Comparison of ENCODE assay signal across 2 cellular contexts in the genomic region with DNA sequence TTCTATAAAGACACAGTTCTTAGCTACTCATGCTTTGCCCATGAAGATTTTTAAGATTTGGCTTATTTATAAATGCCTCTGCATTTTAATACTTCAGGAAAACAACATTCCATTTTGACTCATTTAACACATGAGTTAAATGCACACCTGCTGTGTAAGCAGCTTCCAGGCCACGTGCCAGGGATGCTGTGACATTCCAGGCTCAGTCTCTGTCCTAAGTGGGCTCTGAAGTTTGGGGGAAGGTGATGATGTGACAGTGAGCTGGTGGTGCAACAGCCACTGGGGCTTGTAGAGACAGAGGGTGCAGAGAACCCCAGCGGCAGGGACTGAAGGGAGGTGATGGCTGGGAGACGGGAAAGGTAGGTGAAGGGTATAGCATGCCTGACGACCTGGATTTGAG.
TF ChIP-seq lines count a peak whose summit lies in the region.

No MANE protein-coding gene starts in this region.

TF ChIP-seq in HEK293, 187 proteins besides CTCF, POLR2A, EP300 and RAD21:
- TF ChIP-seq ZNF391 (tag by site-specific recombination; IDR thresholded peaks at IDR 0.05; ENCODE audit: borderline replicate concordance, low read depth), result no peak
- TF ChIP-seq ZIC2 (tag by site-specific recombination; IDR thresholded peaks at IDR 0.05), result peak; percentile 26; the same call in 1 of the 2 replicates
- no peak for TF ChIP-seq ZEB2 (tag by site-specific recombination; IDR thresholded peaks at IDR 0.05)
- TF ChIP-seq ZNF610 (tag by site-specific recombination; IDR thresholded peaks at IDR 0.05; ENCODE audit: borderline replicate concordance), result no peak
- TF ChIP-seq ZNF354C (tag by site-specific recombination; IDR thresholded peaks at IDR 0.05; ENCODE audit: borderline replicate concordance, low read depth), result no peak
- TF ChIP-seq ZNF544 (tag by site-specific recombination; IDR thresholded peaks at IDR 0.05), result no peak
- TF ChIP-seq, protein P1, sequence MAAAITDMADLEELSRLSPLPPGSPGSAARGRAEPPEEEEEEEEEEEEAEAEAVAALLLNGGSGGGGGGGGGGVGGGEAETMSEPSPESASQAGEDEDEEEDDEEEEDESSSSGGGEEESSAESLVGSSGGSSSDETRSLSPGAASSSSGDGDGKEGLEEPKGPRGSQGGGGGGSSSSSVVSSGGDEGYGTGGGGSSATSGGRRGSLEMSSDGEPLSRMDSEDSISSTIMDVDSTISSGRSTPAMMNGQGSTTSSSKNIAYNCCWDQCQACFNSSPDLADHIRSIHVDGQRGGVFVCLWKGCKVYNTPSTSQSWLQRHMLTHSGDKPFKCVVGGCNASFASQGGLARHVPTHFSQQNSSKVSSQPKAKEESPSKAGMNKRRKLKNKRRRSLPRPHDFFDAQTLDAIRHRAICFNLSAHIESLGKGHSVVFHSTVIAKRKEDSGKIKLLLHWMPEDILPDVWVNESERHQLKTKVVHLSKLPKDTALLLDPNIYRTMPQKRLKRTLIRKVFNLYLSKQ (tag by site-specific recombination; IDR thresholded peaks at IDR 0.05; ENCODE audit: borderline replicate concordance), result no peak
- TF ChIP-seq, protein P2, sequence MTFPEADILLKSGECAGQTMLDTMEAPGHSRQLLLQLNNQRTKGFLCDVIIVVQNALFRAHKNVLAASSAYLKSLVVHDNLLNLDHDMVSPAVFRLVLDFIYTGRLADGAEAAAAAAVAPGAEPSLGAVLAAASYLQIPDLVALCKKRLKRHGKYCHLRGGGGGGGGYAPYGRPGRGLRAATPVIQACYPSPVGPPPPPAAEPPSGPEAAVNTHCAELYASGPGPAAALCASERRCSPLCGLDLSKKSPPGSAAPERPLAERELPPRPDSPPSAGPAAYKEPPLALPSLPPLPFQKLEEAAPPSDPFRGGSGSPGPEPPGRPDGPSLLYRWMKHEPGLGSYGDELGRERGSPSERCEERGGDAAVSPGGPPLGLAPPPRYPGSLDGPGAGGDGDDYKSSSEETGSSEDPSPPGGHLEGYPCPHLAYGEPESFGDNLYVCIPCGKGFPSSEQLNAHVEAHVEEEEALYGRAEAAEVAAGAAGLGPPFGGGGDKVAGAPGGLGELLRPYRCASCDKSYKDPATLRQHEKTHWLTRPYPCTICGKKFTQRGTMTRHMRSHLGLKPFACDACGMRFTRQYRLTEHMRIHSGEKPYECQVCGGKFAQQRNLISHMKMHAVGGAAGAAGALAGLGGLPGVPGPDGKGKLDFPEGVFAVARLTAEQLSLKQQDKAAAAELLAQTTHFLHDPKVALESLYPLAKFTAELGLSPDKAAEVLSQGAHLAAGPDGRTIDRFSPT (tag by site-specific recombination; IDR thresholded peaks at IDR 0.05), result 0 out of 2 replicates have a peak, but pooled peaks have one; percentile 22
- TF ChIP-seq ZNF623 (tag by site-specific recombination; IDR thresholded peaks at IDR 0.05), result no peak
- no peak for TF ChIP-seq SP3 (tag by site-specific recombination; IDR thresholded peaks at IDR 0.05)
- peak; percentile 56; the same call in 1 of the 2 replicates for TF ChIP-seq ZNF664 (tag by site-specific recombination; IDR thresholded peaks at IDR 0.05)
- no peak for TF ChIP-seq ZNF776 (tag by site-specific recombination; IDR thresholded peaks at IDR 0.05; ENCODE audit: borderline replicate concordance)
- TF ChIP-seq ZNF558 (tag by site-specific recombination; IDR thresholded peaks at IDR 0.05), result no peak
- TF ChIP-seq ZBTB8A (tag by site-specific recombination; IDR thresholded peaks at IDR 0.05), result no peak
- no peak for TF ChIP-seq ZNF23 (tag by site-specific recombination; IDR thresholded peaks at IDR 0.05; ENCODE audit: borderline replicate concordance)
- TF ChIP-seq ZNF654 (tag by site-specific recombination; IDR thresholded peaks at IDR 0.05; ENCODE audit: low read depth), result no peak
- no peak for TF ChIP-seq ZNF26 (tag by site-specific recombination; IDR thresholded peaks at IDR 0.05)
- no peak for TF ChIP-seq ZNF585B (tag by site-specific recombination; IDR thresholded peaks at IDR 0.05)
TF ChIP-seq in HEK293: peak in this region for 3.

TF ChIP-seq in H1, 55 proteins besides CTCF, POLR2A, EP300 and RAD21:
- TF ChIP-seq CHD1 (IDR thresholded peaks at IDR 0.05; ENCODE audit: low read depth, low read length), result no peak
- TF ChIP-seq, protein P3, sequence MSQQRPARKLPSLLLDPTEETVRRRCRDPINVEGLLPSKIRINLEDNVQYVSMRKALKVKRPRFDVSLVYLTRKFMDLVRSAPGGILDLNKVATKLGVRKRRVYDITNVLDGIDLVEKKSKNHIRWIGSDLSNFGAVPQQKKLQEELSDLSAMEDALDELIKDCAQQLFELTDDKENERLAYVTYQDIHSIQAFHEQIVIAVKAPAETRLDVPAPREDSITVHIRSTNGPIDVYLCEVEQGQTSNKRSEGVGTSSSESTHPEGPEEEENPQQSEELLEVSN (IDR thresholded peaks at IDR 0.05), result peak; percentile 63
- TF ChIP-seq NANOG (IDR thresholded peaks at IDR 0.05; ENCODE audit: insufficient read depth, low read depth, low read length, poor library complexity, severe bottlenecking), result no peak
- no peak for TF ChIP-seq KDM5A (IDR thresholded peaks at IDR 0.05; ENCODE audit: low read length)
- no peak for TF ChIP-seq SIX5 (IDR thresholded peaks at IDR 0.05; ENCODE audit: low read depth, low read length)
- TF ChIP-seq, protein P4, sequence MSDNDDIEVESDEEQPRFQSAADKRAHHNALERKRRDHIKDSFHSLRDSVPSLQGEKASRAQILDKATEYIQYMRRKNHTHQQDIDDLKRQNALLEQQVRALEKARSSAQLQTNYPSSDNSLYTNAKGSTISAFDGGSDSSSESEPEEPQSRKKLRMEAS (IDR thresholded peaks at IDR 0.05), result peak; percentile 86
- no peak for TF ChIP-seq TBP (IDR thresholded peaks at IDR 0.05; ENCODE audit: low read depth, low read length)
- peak; percentile 88 for TF ChIP-seq TEAD4 (IDR thresholded peaks at IDR 0.05; ENCODE audit: low read depth, low read length)
- TF ChIP-seq JUN (IDR thresholded peaks at IDR 0.05; ENCODE audit: low read depth, low read length), result no peak
- no peak for TF ChIP-seq SP2 (IDR thresholded peaks at IDR 0.05; ENCODE audit: low read length)
